8 cellular contexts compared by ENCODE assay signal in the genomic region with DNA sequence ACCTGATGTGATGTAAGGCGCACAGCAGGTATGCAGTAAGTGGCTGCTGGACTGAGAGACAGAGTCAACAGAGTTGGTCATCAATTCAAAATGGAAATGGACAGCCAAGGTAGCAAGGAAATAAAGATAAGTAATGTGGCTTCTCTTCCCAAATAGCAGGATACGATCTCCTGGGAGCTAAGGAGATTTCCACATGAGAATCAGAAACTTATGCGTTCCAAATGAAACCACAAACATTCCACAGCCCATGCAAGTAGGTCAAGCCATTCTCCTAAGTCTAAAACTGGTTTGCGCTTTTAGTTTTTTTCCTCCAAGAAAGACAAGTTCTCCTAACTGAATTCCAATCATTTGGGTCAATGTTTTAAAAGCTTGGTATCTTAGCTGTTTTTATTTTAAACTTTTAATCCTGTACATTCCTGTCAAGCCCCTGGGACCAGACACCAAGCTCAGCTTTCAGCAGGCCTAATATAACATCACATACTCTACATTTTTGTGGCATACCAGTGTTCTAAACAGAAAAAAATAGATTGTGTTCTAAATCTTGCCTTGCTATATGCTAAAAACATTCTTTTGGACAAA.
DNase-seq lines count a peak whose midpoint lies in the region; ATAC-seq and TF ChIP-seq lines count a peak whose summit lies in the region.

No MANE protein-coding gene starts in this region.

- H3K27ac ChIP-seq in AG04450 (ENCODE audit: low read depth, low read length) (peak overlapping the region; percentile 97), coronary artery (peak overlapping the region; percentile 52 to 79)

- H3K27me3 ChIP-seq in AG04450 (ENCODE audit: control insufficient read depth, insufficient read depth, low read length), result no peaks in the 10 kb centered on the region

- no peaks in the 10 kb centered on the region for H3K9me3 Mint-ChIP-seq in natural killer cell treated with Interleukin-12 subunit alpha and Interleukin-12 subunit beta and Interleukin-15 and Interleukin-18, amount 100 ng/mL, for 72 hours
- peaks cover 14% of the 10 kb centered on the region for H3K9me3 Mint-ChIP-seq in activated naive CD8-positive, alpha-beta T cell treated with anti-CD3 and anti-CD28 coated beads, Interleukin-2, amount 50 U/mL, for 24 hours

- DNase-seq in AG04450 (ENCODE audit: low read depth, low spot score) (peak; percentile 89), LoVo (ENCODE audit: low spot score) (peak; percentile 5), coronary artery (ENCODE audit: low spot score) (no peak), GM10248 (ENCODE audit: extremely low spot score) (no peak), cerebellum (ENCODE audit: low spot score) (no peak)
- no peak for DNase-seq in natural killer cell treated with Interleukin-12 subunit alpha and Interleukin-12 subunit beta and Interleukin-15 and Interleukin-18, amount 100 ng/mL, for 72 hours (ENCODE audit: low spot score)
- no peak for DNase-seq in activated naive CD8-positive, alpha-beta T cell treated with anti-CD3 and anti-CD28 coated beads, Interleukin-2, amount 50 U/mL, for 24 hours

- POLR2A ChIA-PET in AG04450 (lab: Yijun Ruan, JAX), result interaction anchor here (0.9 to 1.0 kb wide), 3 partner anchors 13 to 352 kb away, joined by 3 to 5 read pairs (median 4); no protein-coding TSS in a partner anchor
- POLR2A ChIA-PET in GM10248 (lab: Yijun Ruan, JAX), result no interaction called here

- CTCF ChIA-PET in AG04450 (lab: Charles Lee), result interaction anchor here (0.6 to 2.7 kb wide), 8 partner anchors 14 to 489 kb away, joined by 3 to 12 read pairs (median 4); a partner anchor contains a TSS
- CTCF ChIA-PET in GM10248 (lab: Yijun Ruan, JAX), result interaction anchor here (1.1 to 1.7 kb wide), 4 partner anchors 14 to 399 kb away, joined by 3 to 7 read pairs (median 4); no protein-coding TSS in a partner anchor

- no peak for ATAC-seq in natural killer cell treated with Interleukin-12 subunit alpha and Interleukin-12 subunit beta and Interleukin-15 and Interleukin-18, amount 100 ng/mL, for 72 hours
- no peak for ATAC-seq in activated naive CD8-positive, alpha-beta T cell treated with anti-CD3 and anti-CD28 coated beads, Interleukin-2, amount 50 U/mL, for 24 hours
- ATAC-seq in GM18511 (IDR thresholded peaks at IDR 0.05; ENCODE audit: unreplicated experiment), result no peak

- no peaks in the 10 kb centered on the region for H3K27me3 Mint-ChIP-seq in natural killer cell treated with Interleukin-12 subunit alpha and Interleukin-12 subunit beta and Interleukin-15 and Interleukin-18, amount 100 ng/mL, for 72 hours
- no peaks in the 10 kb centered on the region for H3K27me3 Mint-ChIP-seq in activated naive CD8-positive, alpha-beta T cell treated with anti-CD3 and anti-CD28 coated beads, Interleukin-2, amount 50 U/mL, for 24 hours

- peaks cover 15 to 26% of the 10 kb centered on the region in 2 donors for H3K4me1 Mint-ChIP-seq in natural killer cell treated with Interleukin-12 subunit alpha and Interleukin-12 subunit beta and Interleukin-15 and Interleukin-18, amount 100 ng/mL, for 72 hours (ENCODE audit: low read depth in 2 of 2)
- H3K4me1 Mint-ChIP-seq in activated naive CD8-positive, alpha-beta T cell treated with anti-CD3 and anti-CD28 coated beads, Interleukin-2, amount 50 U/mL, for 24 hours, result peaks cover 6% of the 10 kb centered on the region

- peaks cover 4% of the 10 kb centered on the region; the same call in 1 of the 2 replicates for H3K9me3 ChIP-seq in AG04450 (ENCODE audit: control insufficient read depth, insufficient read depth, low read length)

- peak overlapping the region; percentile 30 for H3K4me3 Mint-ChIP-seq in natural killer cell treated with Interleukin-12 subunit alpha and Interleukin-12 subunit beta and Interleukin-15 and Interleukin-18, amount 100 ng/mL, for 72 hours
- H3K4me3 Mint-ChIP-seq in activated naive CD8-positive, alpha-beta T cell treated with anti-CD3 and anti-CD28 coated beads, Interleukin-2, amount 50 U/mL, for 24 hours, result no peak overlapping the region

- TF ChIP-seq CTCF in AG04450 (IDR thresholded peaks at IDR 0.05; ENCODE audit: low read depth, low read length) (no peak), coronary artery (IDR thresholded peaks at IDR 0.05) (no peak), GM10248 (IDR thresholded peaks at IDR 0.05; ENCODE audit: control extremely low read depth, extremely low read depth, low read depth, missing control alignments) (no peak)

- H3K4me3 ChIP-seq in AG04450 (ENCODE audit: low read depth, low read length), result no peak overlapping the region
- H3K4me3 ChIP-seq in coronary artery, result no peak overlapping the region

- peak overlapping the region; percentile 3 to 39 for H3K27ac Mint-ChIP-seq in natural killer cell treated with Interleukin-12 subunit alpha and Interleukin-12 subunit beta and Interleukin-15 and Interleukin-18, amount 100 ng/mL, for 72 hours
- H3K27ac Mint-ChIP-seq in activated naive CD8-positive, alpha-beta T cell treated with anti-CD3 and anti-CD28 coated beads, Interleukin-2, amount 50 U/mL, for 24 hours, result no peak overlapping the region

- H3K36me3 Mint-ChIP-seq in natural killer cell treated with Interleukin-12 subunit alpha and Interleukin-12 subunit beta and Interleukin-15 and Interleukin-18, amount 100 ng/mL, for 72 hours, result no peaks in the 10 kb centered on the region
- H3K36me3 Mint-ChIP-seq in activated naive CD8-positive, alpha-beta T cell treated with anti-CD3 and anti-CD28 coated beads, Interleukin-2, amount 50 U/mL, for 24 hours (ENCODE audit: low read depth), result peaks cover 30% of the 10 kb centered on the region

Comparison
In these comparisons a context has a peak if more than half of its experiments do, and no peak if none do; other contexts are left out.
1. DNase-seq: peak in AG04450 (single experiment) and LoVo (single experiment); none in coronary artery (single experiment), natural killer cell treated with Interleukin-12 subunit alpha and Interleukin-12 subunit beta and Interleukin-15 and Interleukin-18, amount 100 ng/mL, for 72 hours (single experiment), GM10248 (single experiment), activated naive CD8-positive, alpha-beta T cell treated with anti-CD3 and anti-CD28 coated beads, Interleukin-2, amount 50 U/mL, for 24 hours (single experiment) and cerebellum (single experiment).